In the genomic region with DNA sequence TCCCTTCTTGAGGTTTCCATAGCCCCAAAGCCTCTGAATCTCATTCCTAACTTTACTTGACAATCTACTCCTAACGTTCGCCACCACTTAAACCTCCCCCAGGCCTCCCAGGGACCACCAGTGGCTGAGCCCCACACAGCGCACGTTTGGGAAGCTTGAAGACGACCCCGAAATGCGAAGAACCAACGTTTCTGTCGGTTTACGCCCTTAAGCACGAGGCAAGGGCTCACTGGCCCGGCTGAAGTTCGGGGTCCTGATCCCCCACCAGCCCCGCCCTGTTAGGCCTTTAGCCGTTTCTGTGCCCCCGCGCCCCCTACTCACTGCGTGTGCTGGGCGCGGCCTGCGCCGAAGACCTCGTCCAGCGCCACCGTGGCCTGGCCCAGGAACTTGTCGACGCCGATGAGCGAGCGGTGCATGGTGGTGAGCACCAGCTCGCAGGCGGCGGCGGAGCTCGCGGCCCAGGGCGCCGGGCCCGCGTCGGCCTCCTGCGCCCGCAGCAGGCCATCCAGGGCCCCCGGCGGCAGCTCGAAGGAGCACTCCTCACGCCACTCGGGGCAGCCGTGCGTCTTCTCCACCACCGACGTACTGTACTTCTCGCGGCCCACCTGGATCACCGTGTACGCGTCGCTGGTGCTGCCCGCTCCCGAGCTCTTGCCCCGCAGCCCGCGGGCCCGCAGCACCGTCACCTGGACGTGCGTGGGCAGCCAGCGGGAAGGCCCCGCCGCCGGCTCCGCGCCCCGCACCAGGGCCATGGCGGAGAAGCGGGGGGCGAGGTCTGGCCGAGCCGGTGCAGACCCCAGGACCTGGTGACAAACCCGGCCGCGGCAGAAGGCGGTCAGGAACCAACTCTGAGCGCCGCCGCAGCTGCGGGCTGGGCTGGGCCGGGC, we compare ENCODE assay signal across 1 cellular context.
A peak's percentile ranks its signal among the peaks of the same experiment; 100 is the strongest.
TF ChIP-seq lines count a peak whose summit lies in the region.

No MANE protein-coding gene starts in this region.

TF ChIP-seq in HepG2, 621 proteins besides CTCF, POLR2A, EP300 and RAD21 (continued from another document and continues in another):
- TF ChIP-seq TFDP2 (CRISPR knock-in tag; IDR thresholded peaks at IDR 0.05), result peak; percentile 64
- TF ChIP-seq ZNF891 (CRISPR knock-in tag; IDR thresholded peaks at IDR 0.05), result peak; percentile 69
- no peak for TF ChIP-seq NFE2L1 (CRISPR knock-in tag; IDR thresholded peaks at IDR 0.05; ENCODE audit: borderline replicate concordance)
- TF ChIP-seq ZC3H13 (CRISPR knock-in tag; IDR thresholded peaks at IDR 0.05), result peak; percentile 68; the same call in 1 of the 2 replicates
- TF ChIP-seq ZNF235 (CRISPR knock-in tag; IDR thresholded peaks at IDR 0.05; ENCODE audit: borderline replicate concordance), result peak; percentile 27; the same call in 1 of the 2 replicates
- TF ChIP-seq ZNF256 (CRISPR knock-in tag; conservative IDR thresholded peaks at IDR 0.05), result no peak
- TF ChIP-seq, protein P1, sequence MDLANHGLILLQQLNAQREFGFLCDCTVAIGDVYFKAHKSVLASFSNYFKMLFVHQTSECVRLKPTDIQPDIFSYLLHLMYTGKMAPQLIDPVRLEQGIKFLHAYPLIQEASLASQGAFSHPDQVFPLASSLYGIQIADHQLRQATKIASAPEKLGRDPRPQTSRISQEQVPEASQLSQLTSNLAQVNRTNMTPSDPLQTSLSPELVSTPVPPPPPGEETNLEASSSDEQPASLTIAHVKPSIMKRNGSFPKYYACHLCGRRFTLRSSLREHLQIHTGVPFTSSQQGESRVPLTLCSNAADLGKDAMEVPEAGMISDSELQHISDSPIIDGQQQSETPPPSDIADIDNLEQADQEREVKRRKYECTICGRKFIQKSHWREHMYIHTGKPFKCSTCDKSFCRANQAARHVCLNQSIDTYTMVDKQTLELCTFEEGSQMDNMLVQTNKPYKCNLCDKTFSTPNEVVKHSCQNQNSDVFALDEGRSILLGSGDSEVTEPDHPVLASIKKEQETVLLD (CRISPR knock-in tag; IDR thresholded peaks at IDR 0.05; ENCODE audit: low read depth), result peak; percentile 74
- no peak for TF ChIP-seq ZNF10 (CRISPR knock-in tag; IDR thresholded peaks at IDR 0.05; ENCODE audit: borderline replicate concordance, low read depth)
- TF ChIP-seq ZNF577 (CRISPR knock-in tag; IDR thresholded peaks at IDR 0.05; ENCODE audit: borderline replicate concordance, low read depth), result no peak
- TF ChIP-seq ZNF609 (CRISPR knock-in tag; IDR thresholded peaks at IDR 0.05; ENCODE audit: borderline replicate concordance), result 0 out of 2 replicates have a peak, but pooled peaks have one; percentile 5
- no peak for TF ChIP-seq ZNF674 (CRISPR knock-in tag; IDR thresholded peaks at IDR 0.05; ENCODE audit: low read depth)
- no peak for TF ChIP-seq RARG (CRISPR knock-in tag; IDR thresholded peaks at IDR 0.05; ENCODE audit: low read depth)
- no peak for TF ChIP-seq LCORL (IDR thresholded peaks at IDR 0.05)
- TF ChIP-seq LCORL (CRISPR knock-in tag; IDR thresholded peaks at IDR 0.05), result no peak
- peak; percentile 55; the same call in 1 of the 2 replicates for TF ChIP-seq NR1H2 (CRISPR knock-in tag; IDR thresholded peaks at IDR 0.05; ENCODE audit: borderline replicate concordance, low read depth)
- TF ChIP-seq ZNF441 (CRISPR knock-in tag; IDR thresholded peaks at IDR 0.05; ENCODE audit: borderline replicate concordance), result no peak
- TF ChIP-seq CREB1 (IDR thresholded peaks at IDR 0.05), result no peak
- TF ChIP-seq CREB1 (CRISPR knock-in tag; IDR thresholded peaks at IDR 0.05), result no peak
- TF ChIP-seq ZNF33A (CRISPR knock-in tag; IDR thresholded peaks at IDR 0.05; ENCODE audit: borderline replicate concordance), result no peak; the same call in 1 of the 2 replicates
- TF ChIP-seq ZNF768 (CRISPR knock-in tag; IDR thresholded peaks at IDR 0.05), result peak; percentile 53; the same call in 1 of the 2 replicates
- no peak for TF ChIP-seq FOXA1 (IDR thresholded peaks at IDR 0.05)
- peak; percentile 32; the same call in 1 of the 2 replicates for TF ChIP-seq FOXA1 (CRISPR knock-in tag; IDR thresholded peaks at IDR 0.05)
- TF ChIP-seq CENPX (CRISPR knock-in tag; IDR thresholded peaks at IDR 0.05), result no peak
- TF ChIP-seq ESRRA (CRISPR knock-in tag; IDR thresholded peaks at IDR 0.05; ENCODE audit: low read depth), result no peak
- peak; percentile 67; the same call in 1 of the 2 replicates for TF ChIP-seq ZNF556 (CRISPR knock-in tag; IDR thresholded peaks at IDR 0.05; ENCODE audit: borderline replicate concordance)
- TF ChIP-seq SNAI1 (CRISPR knock-in tag; IDR thresholded peaks at IDR 0.05; ENCODE audit: borderline replicate concordance), result no peak
- peak; percentile 92 for TF ChIP-seq ZNF776 (CRISPR knock-in tag; IDR thresholded peaks at IDR 0.05)
- TF ChIP-seq, protein P2, sequence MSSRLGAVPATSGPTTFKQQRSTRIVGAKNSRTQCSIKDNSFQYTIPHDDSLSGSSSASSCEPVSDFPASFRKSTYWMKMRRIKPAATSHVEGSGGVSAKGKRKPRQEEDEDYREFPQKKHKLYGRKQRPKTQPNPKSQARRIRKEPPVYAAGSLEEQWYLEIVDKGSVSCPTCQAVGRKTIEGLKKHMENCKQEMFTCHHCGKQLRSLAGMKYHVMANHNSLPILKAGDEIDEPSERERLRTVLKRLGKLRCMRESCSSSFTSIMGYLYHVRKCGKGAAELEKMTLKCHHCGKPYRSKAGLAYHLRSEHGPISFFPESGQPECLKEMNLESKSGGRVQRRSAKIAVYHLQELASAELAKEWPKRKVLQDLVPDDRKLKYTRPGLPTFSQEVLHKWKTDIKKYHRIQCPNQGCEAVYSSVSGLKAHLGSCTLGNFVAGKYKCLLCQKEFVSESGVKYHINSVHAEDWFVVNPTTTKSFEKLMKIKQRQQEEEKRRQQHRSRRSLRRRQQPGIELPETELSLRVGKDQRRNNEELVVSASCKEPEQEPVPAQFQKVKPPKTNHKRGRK (CRISPR knock-in tag; IDR thresholded peaks at IDR 0.05), result no peak
- TF ChIP-seq PHF20 (CRISPR knock-in tag; IDR thresholded peaks at IDR 0.05), result peak; percentile 39; the same call in 1 of the 2 replicates
- 0 out of 2 replicates have a peak, but pooled peaks have one; percentile 81 for TF ChIP-seq CSRNP2 (CRISPR knock-in tag; conservative IDR thresholded peaks at IDR 0.05; ENCODE audit: low read depth)
- TF ChIP-seq SMAD1 (CRISPR knock-in tag; IDR thresholded peaks at IDR 0.05; ENCODE audit: borderline replicate concordance, low read depth), result no peak
- peak; percentile 91 for TF ChIP-seq KDM5B (CRISPR knock-in tag; IDR thresholded peaks at IDR 0.05; ENCODE audit: borderline replicate concordance)
- TF ChIP-seq, protein P3, sequence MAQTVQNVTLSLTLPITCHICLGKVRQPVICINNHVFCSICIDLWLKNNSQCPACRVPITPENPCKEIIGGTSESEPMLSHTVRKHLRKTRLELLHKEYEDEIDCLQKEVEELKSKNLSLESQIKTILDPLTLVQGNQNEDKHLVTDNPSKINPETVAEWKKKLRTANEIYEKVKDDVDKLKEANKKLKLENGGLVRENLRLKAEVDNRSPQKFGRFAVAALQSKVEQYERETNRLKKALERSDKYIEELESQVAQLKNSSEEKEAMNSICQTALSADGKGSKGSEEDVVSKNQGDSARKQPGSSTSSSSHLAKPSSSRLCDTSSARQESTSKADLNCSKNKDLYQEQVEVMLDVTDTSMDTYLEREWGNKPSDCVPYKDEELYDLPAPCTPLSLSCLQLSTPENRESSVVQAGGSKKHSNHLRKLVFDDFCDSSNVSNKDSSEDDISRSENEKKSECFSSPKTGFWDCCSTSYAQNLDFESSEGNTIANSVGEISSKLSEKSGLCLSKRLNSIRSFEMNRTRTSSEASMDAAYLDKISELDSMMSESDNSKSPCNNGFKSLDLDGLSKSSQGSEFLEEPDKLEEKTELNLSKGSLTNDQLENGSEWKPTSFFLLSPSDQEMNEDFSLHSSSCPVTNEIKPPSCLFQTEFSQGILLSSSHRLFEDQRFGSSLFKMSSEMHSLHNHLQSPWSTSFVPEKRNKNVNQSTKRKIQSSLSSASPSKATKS (CRISPR knock-in tag; IDR thresholded peaks at IDR 0.05), result no peak
- no peak for TF ChIP-seq PRMT3 (CRISPR knock-in tag; IDR thresholded peaks at IDR 0.05; ENCODE audit: borderline replicate concordance, low read depth)
- no peak; the same call in 1 of the 2 replicates for TF ChIP-seq AHR (CRISPR knock-in tag; IDR thresholded peaks at IDR 0.05)
- TF ChIP-seq ZNF280D (CRISPR knock-in tag; IDR thresholded peaks at IDR 0.05), result peak; percentile 77; the same call in 1 of the 2 replicates
- TF ChIP-seq NR2F2 (IDR thresholded peaks at IDR 0.05; ENCODE audit: borderline replicate concordance, low read depth), result no peak
- TF ChIP-seq MAFG (CRISPR knock-in tag; IDR thresholded peaks at IDR 0.05), result no peak
- TF ChIP-seq ISX (CRISPR knock-in tag; conservative IDR thresholded peaks at IDR 0.05), result peak; percentile 31; the same call in 1 of the 2 replicates
- TF ChIP-seq ZMYM4 (CRISPR knock-in tag; IDR thresholded peaks at IDR 0.05), result peak; percentile 58; the same call in 1 of the 2 replicates
- TF ChIP-seq ZSCAN22 (CRISPR knock-in tag; IDR thresholded peaks at IDR 0.05), result 0 out of 2 replicates have a peak, but pooled peaks have one; percentile 31
- TF ChIP-seq ZNF44 (CRISPR knock-in tag; IDR thresholded peaks at IDR 0.05), result no peak
- no peak for TF ChIP-seq RCOR2 (CRISPR knock-in tag; IDR thresholded peaks at IDR 0.05)
- TF ChIP-seq MTF1 (CRISPR knock-in tag; IDR thresholded peaks at IDR 0.05), result no peak
- TF ChIP-seq MED13 (CRISPR knock-in tag; IDR thresholded peaks at IDR 0.05), result no peak
